Comparison of ENCODE assay signal across 11 cellular contexts in genomic region chr9:113296247-113296646, GRCh38. TPM values are rescaled to one million over a fixed set of nuclear protein-coding genes. Genes with fewer than 3 reads are reported as not detected.
"Had no signal": no experiment of that assay in that cellular context is flagged by ENCODE, and none has a peak within 500 bp of the region (broad histone marks: within the 10 kb centered on the region; RNA-seq: fewer than 3 reads in every experiment).

No MANE protein-coding gene starts in this region.

RNA-seq across cellular contexts. Expression of gene RNF183, which starts 6.9 kb away (rescaled TPM):
- total RNA-seq: chondrocyte, dermis microvascular lymphatic vessel endothelial cell, foreskin keratinocyte, frontal cortex, heart left ventricle, left lung, left ventricle myocardium superior, lower lobe of right lung, lung microvascular endothelial cell, mesenteric fat pad had no signal
- polyA plus RNA-seq: foreskin keratinocyte, immature natural killer cell had no signal

RNA-seq across cellular contexts. Expression of gene WDR31, which starts 43.8 kb away (rescaled TPM):
- polyA plus RNA-seq: immature natural killer cell had no signal

RNA-seq across cellular contexts. Expression of gene BSPRY, which starts 53.1 kb away (rescaled TPM):
- total RNA-seq: chondrocyte, dermis microvascular lymphatic vessel endothelial cell, lung microvascular endothelial cell had no signal
